In genomic region chr5:169178754-169179153, GRCh38 we compare ENCODE assay signal across 16 cellular contexts.
DNase-seq lines count a peak whose midpoint lies in the region; ATAC-seq and TF ChIP-seq lines count a peak whose summit lies in the region.
"Had no signal": no experiment of that assay in that cellular context is flagged by ENCODE, and none has a peak within 500 bp of the region (broad histone marks: within the 10 kb centered on the region; RNA-seq: fewer than 3 reads in every experiment).

No MANE protein-coding gene starts in this region.

- H3K27me3 ChIP-seq in parathyroid adenoma (ENCODE audit: control insufficient read depth, insufficient read depth, low read length) (no peaks in the 10 kb centered on the region), GM23248 (replicated peaks; ENCODE audit: insufficient read depth) (no peaks in the 10 kb centered on the region)
- H3K27me3 ChIP-seq: BLaER1 had no signal

- H3K9me3 ChIP-seq in parathyroid adenoma (ENCODE audit: control insufficient read depth, low read length) (no peaks in the 10 kb centered on the region), GM23248 (ENCODE audit: low read depth) (no peaks in the 10 kb centered on the region)
- H3K9me3 ChIP-seq: BLaER1 had no signal

- H3F3A ChIP-seq in GM23248 (ENCODE audit: insufficient read depth): peaks cover 23% of the 10 kb centered on the region

- H3K4me1 ChIP-seq in parathyroid adenoma (peaks cover 38% of the 10 kb centered on the region), GM23248 (ENCODE audit: insufficient read depth) (peaks cover 25% of the 10 kb centered on the region)
- H3K4me1 ChIP-seq: BLaER1 had no signal

- H3K79me2 ChIP-seq in parathyroid adenoma (peaks cover 18% of the 10 kb centered on the region), GM23248 (ENCODE audit: insufficient read depth) (peaks cover 21% of the 10 kb centered on the region)

- ATAC-seq in SK-N-SH treated with all-trans-retinoic acid at 6 μM for 48 hours: no peak
- ATAC-seq: CD8-positive, alpha-beta T cell had no signal

- TF ChIP-seq CTCF in parathyroid adenoma (IDR thresholded peaks at IDR 0.05): no peak

- H2AFZ ChIP-seq in parathyroid adenoma (no peak overlapping the region), GM23248 (no peak overlapping the region)

- H3K9ac ChIP-seq in parathyroid adenoma (no peak overlapping the region), GM23248 (no peak overlapping the region)
- H3K9ac ChIP-seq: BLaER1 had no signal

- H3K36me3 ChIP-seq in parathyroid adenoma (ENCODE audit: control insufficient read depth, insufficient read depth, low read length): no peaks in the 10 kb centered on the region
- no peaks in the 10 kb centered on the region for H3K36me3 ChIP-seq in GM23248 (ENCODE audit: low read depth)
- H3K36me3 ChIP-seq: BLaER1 had no signal

- no peaks in the 10 kb centered on the region for H4K20me1 ChIP-seq in GM23248 (ENCODE audit: insufficient read depth)
- H4K20me1 ChIP-seq: BLaER1 had no signal

- 96 to 97% methylated on average over 3 of the region's 3 CpGs for WGBS in GM23248 (ENCODE audit: low coverage in 1 of 2, low lambda C conversion rate in 2 of 2, missing lambda C conversion rate in 2 of 2), 2 experiments

- peak overlapping the region; percentile 42 for H3K27ac ChIP-seq in parathyroid adenoma
- no peak overlapping the region for H3K27ac ChIP-seq in GM23248
- H3K27ac ChIP-seq: 22Rv1, BLaER1, C4-2B had no signal

- no peak overlapping the region for H3K4me3 ChIP-seq in parathyroid adenoma (ENCODE audit: low read depth, low read length)
- H3K4me3 ChIP-seq in GM23248: no peak overlapping the region
- H3K4me3 ChIP-seq: BLaER1 had no signal

- H3K4me2 ChIP-seq in parathyroid adenoma (ENCODE audit: low read length) (no peak overlapping the region), GM23248 (ENCODE audit: unreplicated experiment) (no peak overlapping the region)
- H3K4me2 ChIP-seq: BLaER1 had no signal

- in situ Hi-C loops in GM23248 (cut with MboI): no loop called here

- peak; percentile 33 for DNase-seq in NCI-H187 treated with DMSO at 0.1 percent for 48 hours (lab: John Stamatoyannopoulos, UW)
- no peak for DNase-seq in NCI-H187 (lab: John Stamatoyannopoulos, UW)
- DNase-seq in DMS79 treated with DMSO at 0.1 percent for 48 hours (lab: John Stamatoyannopoulos, UW): peak; percentile 25
- no peak for DNase-seq in stimulated activated naive CD4-positive, alpha-beta T cell treated with Interleukin-2 at 50 U/mL for 16 hours (lab: John Stamatoyannopoulos, UW)
- DNase-seq in GM23248: no peak
- DNase-seq: CD4-positive, CD25-positive, alpha-beta regulatory T cell; CD8-positive, alpha-beta T cell; DMS 273 treated with DMSO at 0.1 percent for 48 hours; DND-41; H7; HCEC 1CT had no signal

- H3K9me2 ChIP-seq in GM23248 (ENCODE audit: insufficient read depth): no peaks in the 10 kb centered on the region

TF ChIP-seq in SK-N-SH treated with all-trans-retinoic acid at 6 μM for 48 hours, 23 proteins besides CTCF, POLR2A, EP300 and RAD21:
- no peak for TF ChIP-seq CREB5 (CRISPR knock-in tag; IDR thresholded peaks at IDR 0.05; ENCODE audit: low read depth)
- TF ChIP-seq ZC3H10 (CRISPR knock-in tag; IDR thresholded peaks at IDR 0.05): no peak
- TF ChIP-seq ISL1 (CRISPR knock-in tag; IDR thresholded peaks at IDR 0.05): no peak
- TF ChIP-seq PATZ1 (CRISPR knock-in tag; IDR thresholded peaks at IDR 0.05; ENCODE audit: borderline replicate concordance): no peak
- TF ChIP-seq RARB (CRISPR knock-in tag; IDR thresholded peaks at IDR 0.05): no peak
- TF ChIP-seq, protein P1, sequence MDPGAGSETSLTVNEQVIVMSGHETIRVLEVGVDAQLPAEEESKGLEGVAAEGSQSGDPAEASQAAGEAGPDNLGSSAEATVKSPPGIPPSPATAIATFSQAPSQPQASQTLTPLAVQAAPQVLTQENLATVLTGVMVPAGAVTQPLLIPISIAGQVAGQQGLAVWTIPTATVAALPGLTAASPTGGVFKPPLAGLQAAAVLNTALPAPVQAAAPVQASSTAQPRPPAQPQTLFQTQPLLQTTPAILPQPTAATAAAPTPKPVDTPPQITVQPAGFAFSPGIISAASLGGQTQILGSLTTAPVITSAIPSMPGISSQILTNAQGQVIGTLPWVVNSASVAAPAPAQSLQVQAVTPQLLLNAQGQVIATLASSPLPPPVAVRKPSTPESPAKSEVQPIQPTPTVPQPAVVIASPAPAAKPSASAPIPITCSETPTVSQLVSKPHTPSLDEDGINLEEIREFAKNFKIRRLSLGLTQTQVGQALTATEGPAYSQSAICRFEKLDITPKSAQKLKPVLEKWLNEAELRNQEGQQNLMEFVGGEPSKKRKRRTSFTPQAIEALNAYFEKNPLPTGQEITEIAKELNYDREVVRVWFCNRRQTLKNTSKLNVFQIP (CRISPR knock-in tag; IDR thresholded peaks at IDR 0.05; ENCODE audit: borderline replicate concordance, low read depth): no peak
- TF ChIP-seq SNAI2 (CRISPR knock-in tag; IDR thresholded peaks at IDR 0.05): no peak
- TF ChIP-seq ZNF8 (CRISPR knock-in tag; IDR thresholded peaks at IDR 0.05): no peak

Comparison
In these comparisons a context has a peak if more than half of its experiments do, and no peak if none do; other contexts are left out.
1. DNase-seq: peak in NCI-H187 treated with DMSO at 0.1 percent for 48 hours (single experiment) and DMS79 treated with DMSO at 0.1 percent for 48 hours (single experiment); none in NCI-H187 (0 of 2), stimulated activated naive CD4-positive, alpha-beta T cell treated with Interleukin-2 at 50 U/mL for 16 hours (single experiment) and GM23248 (single experiment).